1 cellular context compared by ENCODE assay signal in the genomic region with DNA sequence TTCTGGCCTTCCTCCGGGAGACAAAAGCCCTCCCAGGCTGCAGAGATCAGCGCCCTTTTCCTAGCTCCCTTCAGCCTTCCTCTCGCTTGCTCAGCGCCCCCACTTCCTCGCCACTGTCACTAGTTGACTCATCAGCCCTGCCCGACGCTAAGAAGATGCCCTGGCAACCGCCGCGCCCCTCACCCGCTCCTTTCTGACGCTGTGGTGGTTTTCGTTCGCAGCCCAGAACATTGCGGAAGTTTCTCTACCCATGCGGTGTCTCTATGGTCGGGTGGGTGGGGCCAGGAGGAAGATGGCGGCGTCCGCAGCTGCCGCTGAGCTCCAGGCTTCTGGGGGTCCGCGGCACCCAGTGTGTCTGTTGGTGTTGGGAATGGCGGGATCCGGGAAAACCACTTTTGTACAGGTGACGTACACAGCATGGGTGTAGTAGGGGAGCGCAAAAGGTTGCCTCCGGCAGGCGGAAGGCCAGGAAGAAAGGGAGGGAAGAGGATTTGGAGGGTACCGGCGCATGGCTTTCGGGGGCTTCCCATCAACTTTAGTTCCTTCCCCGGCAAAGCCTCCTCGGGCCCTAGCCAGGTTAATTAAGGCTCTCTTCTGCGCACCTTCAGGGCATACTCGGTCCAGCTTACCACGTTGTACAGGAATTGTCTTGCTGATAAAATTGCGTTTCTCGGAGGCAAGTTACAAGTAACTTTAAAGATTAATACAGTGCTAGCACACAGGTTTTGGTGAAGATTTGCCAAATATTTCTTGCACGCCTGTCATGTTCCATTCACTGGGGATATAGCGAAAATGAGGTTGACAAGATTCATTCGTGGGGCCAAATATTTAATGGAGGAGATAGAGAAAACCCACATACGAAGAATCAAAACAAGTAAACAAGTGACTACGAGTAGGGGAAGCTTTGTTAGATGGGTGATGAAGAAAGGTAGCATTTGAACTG.
TF ChIP-seq lines count a peak whose summit lies in the region.

A gene with protein sequence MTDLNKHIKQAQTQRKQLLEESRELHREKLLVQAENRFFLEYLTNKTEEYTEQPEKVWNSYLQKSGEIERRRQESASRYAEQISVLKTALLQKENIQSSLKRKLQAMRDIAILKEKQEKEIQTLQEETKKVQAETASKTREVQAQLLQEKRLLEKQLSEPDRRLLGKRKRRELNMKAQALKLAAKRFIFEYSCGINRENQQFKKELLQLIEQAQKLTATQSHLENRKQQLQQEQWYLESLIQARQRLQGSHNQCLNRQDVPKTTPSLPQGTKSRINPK (minus strand): TSS at position 246 of the 943 bp plus-strand sequence. CDS start 1,213 bp downstream, outside the sequence.
A gene (plus strand): TSS at position 284 of the 943 bp plus-strand sequence. CDS start 9 bp downstream, at position 293.

TF ChIP-seq in Ishikawa, 13 proteins besides CTCF, POLR2A, EP300 and RAD21 (continued from another document):
- TF ChIP-seq CREB1 (IDR thresholded peaks at IDR 0.05; ENCODE audit: low read depth), result 0 out of 2 replicates have a peak, but pooled peaks have one; percentile 23
- peak; percentile 71 for TF ChIP-seq TCF12 (IDR thresholded peaks at IDR 0.05; ENCODE audit: low read depth)
- 0 out of 2 replicates have a peak, but pooled peaks have one; percentile 8 for TF ChIP-seq EGR1 (IDR thresholded peaks at IDR 0.05)
- TF ChIP-seq TEAD4 (IDR thresholded peaks at IDR 0.05), result no peak
- peak; percentile 97 for TF ChIP-seq YY1 (IDR thresholded peaks at IDR 0.05; ENCODE audit: low read depth)
- TF ChIP-seq, protein P1, sequence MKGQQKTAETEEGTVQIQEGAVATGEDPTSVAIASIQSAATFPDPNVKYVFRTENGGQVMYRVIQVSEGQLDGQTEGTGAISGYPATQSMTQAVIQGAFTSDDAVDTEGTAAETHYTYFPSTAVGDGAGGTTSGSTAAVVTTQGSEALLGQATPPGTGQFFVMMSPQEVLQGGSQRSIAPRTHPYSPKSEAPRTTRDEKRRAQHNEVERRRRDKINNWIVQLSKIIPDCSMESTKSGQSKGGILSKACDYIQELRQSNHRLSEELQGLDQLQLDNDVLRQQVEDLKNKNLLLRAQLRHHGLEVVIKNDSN (IDR thresholded peaks at IDR 0.05), result no peak
- peak; percentile 99 for TF ChIP-seq TAF1 (IDR thresholded peaks at IDR 0.05; ENCODE audit: low read depth)
- TF ChIP-seq NFIC (IDR thresholded peaks at IDR 0.05), result 0 out of 2 replicates have a peak, but pooled peaks have one; percentile 28
- no peak for TF ChIP-seq ZBTB7A (IDR thresholded peaks at IDR 0.05; ENCODE audit: low read depth)
- TF ChIP-seq CEBPB (IDR thresholded peaks at IDR 0.05), result no peak
